ENCODE assay signal across 8 cellular contexts in the genomic region with DNA sequence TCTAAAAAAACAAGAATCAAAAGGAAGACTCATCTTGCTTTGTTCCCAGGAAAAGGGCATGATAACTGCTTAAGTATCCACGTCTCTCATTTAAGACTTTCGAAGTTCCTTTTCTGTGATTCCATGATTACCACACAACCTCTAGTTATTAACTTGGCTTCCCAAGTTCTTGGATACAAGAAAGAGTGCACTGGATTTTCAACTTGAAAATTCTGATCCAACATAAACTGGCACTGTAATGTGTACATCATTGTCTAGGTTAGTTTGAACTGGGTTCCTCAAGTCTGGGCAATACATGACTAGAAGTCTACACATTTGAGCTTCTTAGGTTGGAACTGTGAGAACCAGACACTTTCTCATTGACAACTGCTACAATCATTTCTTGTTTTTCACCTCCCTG. TPM values are rescaled to one million over a fixed set of nuclear protein-coding genes. Genes with fewer than 3 reads are reported as not detected.
DNase-seq lines count a peak whose midpoint lies in the region; ATAC-seq and TF ChIP-seq lines count a peak whose summit lies in the region.

No MANE protein-coding gene starts in this region.

- H3K79me2 ChIP-seq in OCI-LY1 (ENCODE audit: insufficient read depth, low read length) = peaks cover 79% of the 10 kb centered on the region

- H3K9me3 ChIP-seq in OCI-LY1 (ENCODE audit: low read length) = no peaks in the 10 kb centered on the region
- no peaks in the 10 kb centered on the region for H3K9me3 ChIP-seq in esophagus muscularis mucosa
- no peaks in the 10 kb centered on the region for H3K9me3 ChIP-seq in sigmoid colon

- H3K4me1 ChIP-seq in OCI-LY1 (ENCODE audit: insufficient read depth, low read length, severe bottlenecking) = peaks cover 41% of the 10 kb centered on the region
- peaks cover 19 to 72% (median 65%) of the 10 kb centered on the region in 4 donors for H3K4me1 ChIP-seq in esophagus muscularis mucosa
- peaks cover 0 to 51% (median 41%) of the 10 kb centered on the region in 4 donors for H3K4me1 ChIP-seq in sigmoid colon

- TF ChIP-seq CTCF in OCI-LY1 (IDR thresholded peaks at IDR 0.05; ENCODE audit: low read length) (no peak), esophagus muscularis mucosa (IDR thresholded peaks at IDR 0.05) (no peak), sigmoid colon (IDR thresholded peaks at IDR 0.05) (no peak)

- DNase-seq in NCI-H524 (lab: John Stamatoyannopoulos, UW) (peak; percentile 34 to 42), NCI-H524 treated with DMSO at 0.1 percent for 48 hours (lab: John Stamatoyannopoulos, UW) (no peak), esophagus muscularis mucosa (ENCODE audit: extremely low spot score) (no peak), sigmoid colon (no peak), glomerular visceral epithelial cell (ENCODE audit: extremely low spot score) (no peak), SW480 (ENCODE audit: low spot score) (no peak)

- no peaks in the 10 kb centered on the region for H4K20me1 ChIP-seq in OCI-LY1 (ENCODE audit: insufficient read depth, low read length)

- no peaks in the 10 kb centered on the region for H3K9me2 ChIP-seq in OCI-LY1 (ENCODE audit: low read depth, low read length)

- H3K36me3 ChIP-seq in OCI-LY1 (ENCODE audit: insufficient read depth, low read length) (no peaks in the 10 kb centered on the region), esophagus muscularis mucosa (no peaks in the 10 kb centered on the region), sigmoid colon (no peaks in the 10 kb centered on the region)

- H3K27me3 ChIP-seq in OCI-LY1 (ENCODE audit: insufficient read depth, low read length) = no peaks in the 10 kb centered on the region
- H3K27me3 ChIP-seq in esophagus muscularis mucosa = no peaks in the 10 kb centered on the region
- no peaks in the 10 kb centered on the region for H3K27me3 ChIP-seq in sigmoid colon

- no peak for ATAC-seq in HG03439 (IDR thresholded peaks at IDR 0.05; ENCODE audit: unreplicated experiment)

- peak overlapping the region; percentile 86 for H3K4me3 ChIP-seq in OCI-LY1 (ENCODE audit: low read depth, low read length, poor library complexity, severe bottlenecking)
- peak overlapping the region; percentile 83 to 95 (median 86) for H3K4me3 ChIP-seq in esophagus muscularis mucosa
- peak overlapping the region in 3 of 4 donors; percentile 59 to 86 (median 81) for H3K4me3 ChIP-seq in sigmoid colon

- H2AFZ ChIP-seq in OCI-LY1 (ENCODE audit: low read length) = no peak overlapping the region

- no peak for TF ChIP-seq POLR2A in esophagus muscularis mucosa (IDR thresholded peaks at IDR 0.05; ENCODE audit: low read depth)
- no peak for TF ChIP-seq POLR2A in sigmoid colon (IDR thresholded peaks at IDR 0.05)

- H3K4me2 ChIP-seq in OCI-LY1 (ENCODE audit: low read length) = peak overlapping the region; percentile 90

- no peak for TF ChIP-seq EP300 in esophagus muscularis mucosa (IDR thresholded peaks at IDR 0.05)
- TF ChIP-seq EP300 in sigmoid colon (IDR thresholded peaks at IDR 0.05) = no peak

- H3F3A ChIP-seq in OCI-LY1 (ENCODE audit: insufficient read depth, low read length) = no peaks in the 10 kb centered on the region

- H3K27ac ChIP-seq in OCI-LY1 (ENCODE audit: low read depth, low read length, poor library complexity, severe bottlenecking) (no peak overlapping the region), esophagus muscularis mucosa (replicated peaks in 1 of 4) (peak overlapping the region; percentile 89 to 95 (median 92)), sigmoid colon (peak overlapping the region; percentile 91 to 94 (median 92))

- WGBS in esophagus muscularis mucosa = 30% methylated on average over 2 of the region's 2 CpGs
- 18 to 34% methylated on average over 2 of the region's 2 CpGs for WGBS in sigmoid colon, 2 donors

- intact Hi-C loops in esophagus muscularis mucosa (cut with DNase I) = loop anchor here (5.0 to 10.0 kb wide), 4 partner anchors 48 to 285 kb away; a partner anchor contains a TSS
- intact Hi-C loops in sigmoid colon (cut with DNase I) = loop anchor here (2.0 to 5.0 kb wide), 2 partner anchors 48 to 63 kb away; a partner anchor contains a TSS

- peak overlapping the region; percentile 11; the same call in 1 of the 2 replicates for H3K9ac ChIP-seq in OCI-LY1 (ENCODE audit: low read length)

RNA-seq across cellular contexts. Expression of a gene that starts 1.6 kb away (rescaled TPM):
- total RNA-seq in esophagus muscularis mucosa (10 to 100 TPM in 1 of 4 donors, 1 to 10 TPM in 3; 7.6 to 10.8 (median 8.9) TPM), sigmoid colon (10 to 100 TPM in 2 of 4 donors, 1 to 10 TPM in 2; 9.0 to 16.5 (median 11.3) TPM)
- polyA plus RNA-seq in sigmoid colon = 1 to 10 TPM; 3.0 to 4.0 (median 3.9) TPM

RNA-seq across cellular contexts. Expression of a gene that starts 1.8 kb away (rescaled TPM):
- total RNA-seq in esophagus muscularis mucosa = 10 to 100 TPM; 11.8 to 17.9 (median 14.9) TPM
- 10 to 100 TPM; 14.3 to 27.1 (median 19.8) TPM for total RNA-seq in sigmoid colon
- polyA plus RNA-seq in sigmoid colon = 1 to 10 TPM; 2.8 to 4.9 (median 3.0) TPM

Comparison
In these comparisons a context has a peak if more than half of its experiments do, and no peak if none do; other contexts are left out.
1. DNase-seq: peak in NCI-H524 (2 of 2); none in NCI-H524 treated with DMSO at 0.1 percent for 48 hours (single experiment), esophagus muscularis mucosa (single experiment), sigmoid colon (single experiment), glomerular visceral epithelial cell (single experiment) and SW480 (single experiment).
2. Peak in every context shown above with its lines, with median percentiles within 50 percentile points of each other: H3K4me3 ChIP-seq.